14 cellular contexts compared by ENCODE assay signal in the genomic region with DNA sequence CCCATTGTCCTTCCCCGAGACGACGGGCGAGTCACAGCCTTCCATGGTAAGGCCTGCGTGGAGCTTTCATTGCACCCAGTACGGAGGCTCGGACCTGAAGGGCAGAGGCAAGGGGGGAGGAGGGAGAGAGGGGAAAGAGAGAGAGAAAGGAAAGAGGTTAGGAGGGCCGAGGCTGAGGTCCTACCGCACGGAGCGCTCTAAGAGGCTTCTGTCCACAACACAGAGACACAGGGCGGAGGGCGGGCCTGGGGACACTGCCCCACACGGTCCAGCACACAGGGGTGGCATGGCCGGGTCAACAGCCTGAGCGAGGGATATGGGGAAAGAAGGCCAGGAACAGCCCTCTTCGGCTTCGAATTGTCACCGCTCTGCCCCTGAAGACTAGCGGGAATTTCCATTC.
"Had no signal": no experiment of that assay in that cellular context is flagged by ENCODE, and none has a peak within 500 bp of the region (broad histone marks: within the 10 kb centered on the region; RNA-seq: fewer than 3 reads in every experiment).

No MANE protein-coding gene starts in this region.

- H3K4me3 ChIP-seq: colonic mucosa, esophagus squamous epithelium, hepatocyte, psoas muscle, tibial nerve had no signal

- H3K4me3 Mint-ChIP-seq: naive thymus-derived CD4-positive, alpha-beta T cell had no signal

- H3K9me3 ChIP-seq: colonic mucosa, esophagus squamous epithelium, psoas muscle, tibial nerve had no signal

- ATAC-seq: left colon; naive thymus-derived CD4-positive, alpha-beta T cell; sciatic nerve had no signal

- H3K27ac Mint-ChIP-seq: naive thymus-derived CD4-positive, alpha-beta T cell had no signal

- DNase-seq: cerebellar nuclear complex; colonic mucosa; dermis blood vessel endothelial cell; esophagus squamous epithelium; foreskin fibroblast; left colon; mammary epithelial cell; naive thymus-derived CD4-positive, alpha-beta T cell; psoas muscle; retina; stimulated activated naive CD4-positive, alpha-beta T cell treated with Interleukin-2 at 50 U/mL for 16 hours had no signal

- H3K27me3 Mint-ChIP-seq: naive thymus-derived CD4-positive, alpha-beta T cell had no signal

- H3K27me3 ChIP-seq: colonic mucosa, esophagus squamous epithelium, hepatocyte, tibial nerve had no signal

- H3K4me1 ChIP-seq: colonic mucosa, esophagus squamous epithelium had no signal

- H3K36me3 ChIP-seq: colonic mucosa had no signal

- H3K36me3 Mint-ChIP-seq: naive thymus-derived CD4-positive, alpha-beta T cell had no signal

- H3K27ac ChIP-seq: colonic mucosa, esophagus squamous epithelium, hepatocyte, tibial nerve had no signal
